ENCODE assay signal across 8 cellular contexts in genomic region chr18:9971313-9971920, GRCh38. TPM values are rescaled to one million over a fixed set of nuclear protein-coding genes. Genes with fewer than 3 reads are reported as not detected.
DNase-seq lines count a peak whose midpoint lies in the region; ATAC-seq, FAIRE-seq and TF ChIP-seq lines count a peak whose summit lies in the region.

No MANE protein-coding gene starts in this region.

- no peaks in the 10 kb centered on the region for H3K27me3 ChIP-seq in GM23248 (replicated peaks; ENCODE audit: insufficient read depth)
- no peaks in the 10 kb centered on the region for H3K27me3 ChIP-seq in bronchial epithelial cell (ENCODE audit: control insufficient read depth, insufficient read depth, low read length)

- CTCF ChIA-PET in AG04449 (lab: Yijun Ruan, JAX) (interaction anchor here (0.7 to 9.1 kb wide), 50 partner anchors 9 to 1582 kb away, joined by 3 to 314 read pairs (median 4); partner anchors contain the start of gene NAPG), WTC11 (lab: Charles Lee) (interaction anchor here (0.6 to 1.5 kb wide), 4 partner anchors 10 to 548 kb away, joined by 3 to 4 read pairs (median 3); no protein-coding TSS in a partner anchor)

- H3K9me3 ChIP-seq in GM23248 (ENCODE audit: low read depth) (no peaks in the 10 kb centered on the region), kidney (ENCODE audit: control insufficient read depth in 1 of 2, low read length in 2 of 2) (peaks cover 2 to 6% of the 10 kb centered on the region in 2 donors)

- H3K4me3 Mint-ChIP-seq in WTC11, result no peak overlapping the region

- in situ Hi-C loops in GM23248 (cut with MboI), result loop anchor here (5.0 to 10.0 kb wide), 2 partner anchors 63 to 551 kb away; no protein-coding TSS in a partner anchor

- peaks cover 16% of the 10 kb centered on the region for H3K36me3 Mint-ChIP-seq in WTC11

- ATAC-seq in WTC11 (peak; percentile 43; the same call in 1 of the 2 replicates), GM18870 (IDR thresholded peaks at IDR 0.05; ENCODE audit: unreplicated experiment) (no peak)

- peaks cover 25% of the 10 kb centered on the region for H3K4me1 Mint-ChIP-seq in WTC11

- H3K27me3 Mint-ChIP-seq in WTC11 (ENCODE audit: low read depth), result no peaks in the 10 kb centered on the region

- H3K4me3 ChIP-seq in AG04449 (ENCODE audit: low read depth, low read length) (no peak overlapping the region), GM23248 (no peak overlapping the region), bronchial epithelial cell (ENCODE audit: low read depth, low read length) (no peak overlapping the region), kidney (ENCODE audit: low read length in 2 of 2) (no peak overlapping the region)

- POLR2A ChIA-PET in AG04449 (lab: Yijun Ruan, JAX), result no interaction called here
- POLR2A ChIA-PET in WTC11 (lab: Charles Lee), result no interaction called here

- no peak overlapping the region for H3K9ac ChIP-seq in GM23248
- no peak overlapping the region for H3K9ac ChIP-seq in kidney (ENCODE audit: low read length in 2 of 2)

- no peaks in the 10 kb centered on the region for H4K20me1 ChIP-seq in GM23248 (ENCODE audit: insufficient read depth)

- peaks cover 35% of the 10 kb centered on the region for H3K9me3 Mint-ChIP-seq in WTC11

- 2 to 3% methylated on average over 4 of the region's 4 CpGs for WGBS in GM23248 (ENCODE audit: low coverage in 1 of 2, low lambda C conversion rate in 2 of 2, missing lambda C conversion rate in 2 of 2), 2 experiments

- H3K27ac ChIP-seq in GM23248 (no peak overlapping the region), kidney (ENCODE audit: low read depth in 2 of 2, low read length in 2 of 2) (no peak overlapping the region)

- no peak overlapping the region for H3K4me2 ChIP-seq in GM23248 (ENCODE audit: unreplicated experiment)

- H3K4me1 ChIP-seq in GM23248 (ENCODE audit: insufficient read depth) (no peaks in the 10 kb centered on the region), kidney (ENCODE audit: control insufficient read depth in 1 of 2, insufficient read depth in 1 of 2, low read depth in 1 of 2, low read length in 2 of 2) (no peaks in the 10 kb centered on the region)

- H3K9me2 ChIP-seq in GM23248 (ENCODE audit: insufficient read depth), result no peaks in the 10 kb centered on the region

- DNase-seq in AG04449 (ENCODE audit: low read depth, low spot score) (peak; percentile 26), GM23248 (peak; percentile 75), NCI-H2196 (lab: John Stamatoyannopoulos, UW; ENCODE audit: unreplicated experiment) (peak; percentile 93), WTC11 (ENCODE audit: low spot score) (peak; percentile 67), bronchial epithelial cell (ENCODE audit: low read depth) (peak; percentile 72), kidney (no peak)
- peak; percentile 57 for DNase-seq in stimulated activated CD4-positive, alpha-beta T cell treated with anti-CD3 and anti-CD28 coated beads, Interleukin-1b, Interleukin-23, amount 100 ng/mL, for 48 hours

- no peak overlapping the region for H2AFZ ChIP-seq in GM23248

- TF ChIP-seq CTCF in AG04449 (IDR thresholded peaks at IDR 0.05; ENCODE audit: insufficient read depth, low read length, missing control alignments) (peak; percentile 45), WTC11 (IDR thresholded peaks at IDR 0.05) (peak; percentile 68), bronchial epithelial cell (IDR thresholded peaks at IDR 0.05; ENCODE audit: insufficient read depth, low read length, severe bottlenecking) (peak; percentile 61), kidney (IDR thresholded peaks at IDR 0.05; ENCODE audit: borderline replicate concordance, extremely low read depth, insufficient read depth) (peak; percentile 95)

- H3K27ac Mint-ChIP-seq in WTC11, result no peak overlapping the region

- 0 out of 2 replicates have a peak, but pooled peaks cover 8% of the 10 kb centered on the region for H3K36me3 ChIP-seq in GM23248 (ENCODE audit: low read depth)
- H3K36me3 ChIP-seq in bronchial epithelial cell (ENCODE audit: control insufficient read depth, insufficient read depth, low read length), result no peaks in the 10 kb centered on the region
- no peaks in the 10 kb centered on the region for H3K36me3 ChIP-seq in kidney (ENCODE audit: control insufficient read depth in 1 of 2, insufficient read depth in 2 of 2, low read length in 2 of 2)

- no peaks in the 10 kb centered on the region for H3F3A ChIP-seq in GM23248 (ENCODE audit: insufficient read depth)

- FAIRE-seq in bronchial epithelial cell (lab: Jason Lieb, UNC) (no peak), kidney (lab: Jason Lieb, UNC) (peak; percentile 98)

- intact Hi-C loops in kidney (cut with DNase I), result no loop called here

- no peaks in the 10 kb centered on the region for H3K79me2 ChIP-seq in GM23248 (ENCODE audit: insufficient read depth)

TF ChIP-seq in WTC11, 78 proteins besides CTCF, POLR2A, EP300 and RAD21:
- TF ChIP-seq SMAD4 (CRISPR knock-in tag; IDR thresholded peaks at IDR 0.05), result no peak
- TF ChIP-seq NFATC4 (CRISPR knock-in tag; IDR thresholded peaks at IDR 0.05), result no peak
- TF ChIP-seq NR3C1 (CRISPR knock-in tag; conservative IDR thresholded peaks at IDR 0.05; ENCODE audit: low read depth), result no peak
- TF ChIP-seq, protein P1, sequence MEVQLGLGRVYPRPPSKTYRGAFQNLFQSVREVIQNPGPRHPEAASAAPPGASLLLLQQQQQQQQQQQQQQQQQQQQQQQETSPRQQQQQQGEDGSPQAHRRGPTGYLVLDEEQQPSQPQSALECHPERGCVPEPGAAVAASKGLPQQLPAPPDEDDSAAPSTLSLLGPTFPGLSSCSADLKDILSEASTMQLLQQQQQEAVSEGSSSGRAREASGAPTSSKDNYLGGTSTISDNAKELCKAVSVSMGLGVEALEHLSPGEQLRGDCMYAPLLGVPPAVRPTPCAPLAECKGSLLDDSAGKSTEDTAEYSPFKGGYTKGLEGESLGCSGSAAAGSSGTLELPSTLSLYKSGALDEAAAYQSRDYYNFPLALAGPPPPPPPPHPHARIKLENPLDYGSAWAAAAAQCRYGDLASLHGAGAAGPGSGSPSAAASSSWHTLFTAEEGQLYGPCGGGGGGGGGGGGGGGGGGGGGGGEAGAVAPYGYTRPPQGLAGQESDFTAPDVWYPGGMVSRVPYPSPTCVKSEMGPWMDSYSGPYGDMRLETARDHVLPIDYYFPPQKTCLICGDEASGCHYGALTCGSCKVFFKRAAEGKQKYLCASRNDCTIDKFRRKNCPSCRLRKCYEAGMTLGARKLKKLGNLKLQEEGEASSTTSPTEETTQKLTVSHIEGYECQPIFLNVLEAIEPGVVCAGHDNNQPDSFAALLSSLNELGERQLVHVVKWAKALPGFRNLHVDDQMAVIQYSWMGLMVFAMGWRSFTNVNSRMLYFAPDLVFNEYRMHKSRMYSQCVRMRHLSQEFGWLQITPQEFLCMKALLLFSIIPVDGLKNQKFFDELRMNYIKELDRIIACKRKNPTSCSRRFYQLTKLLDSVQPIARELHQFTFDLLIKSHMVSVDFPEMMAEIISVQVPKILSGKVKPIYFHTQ (CRISPR knock-in tag; IDR thresholded peaks at IDR 0.05), result no peak
- TF ChIP-seq IRF1 (CRISPR knock-in tag; IDR thresholded peaks at IDR 0.05), result no peak
- no peak for TF ChIP-seq ZSCAN18 (CRISPR knock-in tag; IDR thresholded peaks at IDR 0.05)

RNA-seq across cellular contexts. Expression of gene VAPA, which starts 57.6 kb away (rescaled TPM):
- 204 and 277 TPM in 2 replicates for total RNA-seq in GM23248 (2014; rRNA removed; shearing (Covaris generic))
- polyA plus RNA-seq in GM23248 (2016; fragmentation: Nextera tagmentation; extraction: Ambion mirVana) (290 and 299 TPM in 2 replicates), kidney (ENCODE audit: insufficient read depth, low read depth, low replicate concordance) (185 TPM)
- total RNA-seq in WTC11 (2021) (137 to 142 TPM (median 137 TPM) in 3 replicates), bronchial epithelial cell (270 and 356 TPM in 2 replicates), kidney (171 TPM)

Comparison
In these comparisons a context has a peak if more than half of its experiments do, and no peak if none do; other contexts are left out.
1. CTCF ChIP-seq: peak in every context shown above with its lines; median percentile 95 in kidney; 68 in WTC11; 61 in bronchial epithelial cell; 45 in AG04449.